Comparison of ENCODE assay signal across 8 cellular contexts in genomic region chr15:78065973-78066946, GRCh38. TPM values are rescaled to one million over a fixed set of nuclear protein-coding genes. Genes with fewer than 3 reads are reported as not detected.
DNase-seq lines count a peak whose midpoint lies in the region; ATAC-seq and TF ChIP-seq lines count a peak whose summit lies in the region.

No MANE protein-coding gene starts in this region.

- no peak overlapping the region for H3K27ac Mint-ChIP-seq in activated CD8-positive, alpha-beta T cell treated with anti-CD3 and anti-CD28 coated beads for 36 hours
- no peak overlapping the region for H3K27ac Mint-ChIP-seq in activated CD8-positive, alpha-beta T cell treated with anti-CD3 and anti-CD28 coated beads, Interleukin-2, amount 10 ng/mL, durations not matched to agents 7 days and 5 days
- peak overlapping the region in 3 of 5 experiments; percentile 3 to 81 (median 74) for H3K27ac Mint-ChIP-seq in brain

- H3K36me3 Mint-ChIP-seq in activated CD8-positive, alpha-beta T cell treated with anti-CD3 and anti-CD28 coated beads for 36 hours (ENCODE audit: low read depth): peaks cover 13% of the 10 kb centered on the region
- H3K36me3 Mint-ChIP-seq in activated CD8-positive, alpha-beta T cell treated with anti-CD3 and anti-CD28 coated beads, Interleukin-2, amount 10 ng/mL, durations not matched to agents 7 days and 5 days (ENCODE audit: low read depth): peaks cover 38% of the 10 kb centered on the region
- H3K36me3 Mint-ChIP-seq in brain: no peaks in the 10 kb centered on the region

- peak overlapping the region in 1 of 3 donors; percentile 40 for H3K4me3 ChIP-seq in skeletal muscle tissue (ENCODE audit: low read length in 3 of 3)
- no peak overlapping the region for H3K4me3 ChIP-seq in MG63

- intact Hi-C loops in activated CD8-positive, alpha-beta T cell treated with anti-CD3 and anti-CD28 coated beads for 36 hours (cut with micrococcal nuclease): no loop called here

- H3K9ac ChIP-seq in skeletal muscle tissue (ENCODE audit: low read depth in 1 of 3, low read length in 3 of 3): no peak overlapping the region

- no peaks in the 10 kb centered on the region for H3K36me3 ChIP-seq in skeletal muscle tissue (ENCODE audit: control insufficient read depth in 3 of 3, insufficient read depth in 3 of 3, low read length in 3 of 3)
- H3K36me3 ChIP-seq in MG63: peaks cover 8% of the 10 kb centered on the region

- CTCF ChIA-PET in activated CD8-positive, alpha-beta T cell treated with anti-CD3 and anti-CD28 coated beads for 36 hours (lab: Charles Lee): interaction anchor here (1.1 to 8.9 kb wide), 3 partner anchors 9 to 107 kb away, joined by 3 to 83 read pairs (median 6); no protein-coding TSS in a partner anchor
- CTCF ChIA-PET in activated CD8-positive, alpha-beta T cell treated with anti-CD3 and anti-CD28 coated beads, Interleukin-2, amount 10 ng/mL, durations not matched to agents 7 days and 5 days (lab: Charles Lee): interaction anchor here (1.2 to 15.5 kb wide), 5 partner anchors 16 to 129 kb away, joined by 3 to 305 read pairs (median 64); no protein-coding TSS in a partner anchor

- POLR2A ChIA-PET in activated CD8-positive, alpha-beta T cell treated with anti-CD3 and anti-CD28 coated beads for 36 hours (lab: Charles Lee): interaction anchor here (0.7 to 5.6 kb wide), 5 partner anchors 10 to 32 kb away, joined by 3 to 31 read pairs (median 4); no protein-coding TSS in a partner anchor
- POLR2A ChIA-PET in activated CD8-positive, alpha-beta T cell treated with anti-CD3 and anti-CD28 coated beads, Interleukin-2, amount 10 ng/mL, durations not matched to agents 7 days and 5 days (lab: Charles Lee): interaction anchor here (1.0 to 5.9 kb wide), 4 partner anchors 10 to 19 kb away, joined by 3 to 71 read pairs (median 16); no protein-coding TSS in a partner anchor

- ATAC-seq in activated CD8-positive, alpha-beta T cell treated with anti-CD3 and anti-CD28 coated beads for 36 hours: peak; percentile 14
- no peak for ATAC-seq in activated CD8-positive, alpha-beta T cell treated with anti-CD3 and anti-CD28 coated beads, Interleukin-2, amount 10 ng/mL, durations not matched to agents 7 days and 5 days
- ATAC-seq in HG03175 (IDR thresholded peaks at IDR 0.05; ENCODE audit: unreplicated experiment): peak; percentile 64

- H3K4me3 Mint-ChIP-seq in activated CD8-positive, alpha-beta T cell treated with anti-CD3 and anti-CD28 coated beads for 36 hours: no peak overlapping the region
- no peak overlapping the region for H3K4me3 Mint-ChIP-seq in activated CD8-positive, alpha-beta T cell treated with anti-CD3 and anti-CD28 coated beads, Interleukin-2, amount 10 ng/mL, durations not matched to agents 7 days and 5 days
- H3K4me3 Mint-ChIP-seq in brain: no peak overlapping the region

- no peak for DNase-seq in activated CD8-positive, alpha-beta T cell treated with anti-CD3 and anti-CD28 coated beads for 36 hours
- DNase-seq in activated CD8-positive, alpha-beta T cell treated with anti-CD3 and anti-CD28 coated beads, Interleukin-2, amount 10 ng/mL, durations not matched to agents 7 days and 5 days: no peak
- DNase-seq in NCI-H82 treated with DMSO at 0.1 percent for 48 hours (lab: John Stamatoyannopoulos, UW; ENCODE audit: unreplicated experiment) (no peak), NCI-H2196 (lab: John Stamatoyannopoulos, UW; ENCODE audit: unreplicated experiment) (no peak), MG63 (no peak)

- peaks cover 70 to 86% (median 79%) of the 10 kb centered on the region in 3 donors for H3K4me1 ChIP-seq in skeletal muscle tissue (ENCODE audit: control insufficient read depth in 3 of 3, insufficient read depth in 3 of 3, low read length in 3 of 3)

- no peak for TF ChIP-seq CTCF in activated CD8-positive, alpha-beta T cell treated with anti-CD3 and anti-CD28 coated beads for 36 hours (IDR thresholded peaks at IDR 0.05)
- TF ChIP-seq CTCF in brain (conservative IDR thresholded peaks at IDR 0.05): no peak

- peaks cover 10% of the 10 kb centered on the region for H3K4me1 Mint-ChIP-seq in activated CD8-positive, alpha-beta T cell treated with anti-CD3 and anti-CD28 coated beads for 36 hours (ENCODE audit: low read depth)
- H3K4me1 Mint-ChIP-seq in activated CD8-positive, alpha-beta T cell treated with anti-CD3 and anti-CD28 coated beads, Interleukin-2, amount 10 ng/mL, durations not matched to agents 7 days and 5 days (ENCODE audit: low read depth): peaks cover 11% of the 10 kb centered on the region
- H3K4me1 Mint-ChIP-seq in brain: peaks cover 18% of the 10 kb centered on the region

- no peaks in the 10 kb centered on the region for H3K9me3 Mint-ChIP-seq in activated CD8-positive, alpha-beta T cell treated with anti-CD3 and anti-CD28 coated beads for 36 hours
- no peaks in the 10 kb centered on the region for H3K9me3 Mint-ChIP-seq in activated CD8-positive, alpha-beta T cell treated with anti-CD3 and anti-CD28 coated beads, Interleukin-2, amount 10 ng/mL, durations not matched to agents 7 days and 5 days (ENCODE audit: insufficient read depth)
- H3K9me3 Mint-ChIP-seq in brain: no peaks in the 10 kb centered on the region

- H3K9me3 ChIP-seq in skeletal muscle tissue (ENCODE audit: control insufficient read depth in 3 of 3, low read length in 3 of 3): no peaks in the 10 kb centered on the region
- peaks cover 9% of the 10 kb centered on the region for H3K9me3 ChIP-seq in MG63

- H3K27me3 ChIP-seq in skeletal muscle tissue (ENCODE audit: control insufficient read depth in 3 of 3, insufficient read depth in 3 of 3, low read length in 3 of 3): no peaks in the 10 kb centered on the region
- H3K27me3 ChIP-seq in MG63: no peaks in the 10 kb centered on the region

- H3K27ac ChIP-seq in skeletal muscle tissue (ENCODE audit: low read depth, low read length): peak overlapping the region; percentile 78

- no peaks in the 10 kb centered on the region for H3K27me3 Mint-ChIP-seq in activated CD8-positive, alpha-beta T cell treated with anti-CD3 and anti-CD28 coated beads for 36 hours
- H3K27me3 Mint-ChIP-seq in activated CD8-positive, alpha-beta T cell treated with anti-CD3 and anti-CD28 coated beads, Interleukin-2, amount 10 ng/mL, durations not matched to agents 7 days and 5 days (ENCODE audit: low read depth): no peaks in the 10 kb centered on the region
- no peaks in the 10 kb centered on the region for H3K27me3 Mint-ChIP-seq in brain

RNA-seq across cellular contexts. Expression of gene TBC1D2B, which starts 11.3 kb away (rescaled TPM):
- total RNA-seq in activated CD8-positive, alpha-beta T cell treated with anti-CD3 and anti-CD28 coated beads for 36 hours: 10 to 100 TPM; 62.9 to 65.7 TPM
- 100 to 1,000 TPM; 109 to 119 TPM for total RNA-seq in activated CD8-positive, alpha-beta T cell treated with anti-CD3 and anti-CD28 coated beads, Interleukin-2, amount 10 ng/mL, durations not matched to agents 7 days and 5 days
- polyA plus RNA-seq in brain (ENCODE audit: insufficient read depth, low read depth, low replicate concordance): 14.2 TPM
- total RNA-seq in skeletal muscle tissue: 30.3 TPM
- total RNA-seq in MG63 (2014; rRNA removed; shearing (Covaris generic); ENCODE audit: low replicate concordance): 30.6 and 31.4 TPM in 2 replicates

RNA-seq across cellular contexts. Expression of gene SH2D7, which starts 26.1 kb away (rescaled TPM):
- not detected for total RNA-seq in activated CD8-positive, alpha-beta T cell treated with anti-CD3 and anti-CD28 coated beads for 36 hours
- under 1 TPM; 0.29 to 0.31 TPM for total RNA-seq in activated CD8-positive, alpha-beta T cell treated with anti-CD3 and anti-CD28 coated beads, Interleukin-2, amount 10 ng/mL, durations not matched to agents 7 days and 5 days
- not detected for polyA plus RNA-seq in brain (ENCODE audit: insufficient read depth, low read depth, low replicate concordance)
- total RNA-seq in skeletal muscle tissue: not detected
- not detected in 2 replicates for total RNA-seq in MG63 (2014; rRNA removed; shearing (Covaris generic); ENCODE audit: low replicate concordance)

Comparison
In these comparisons a context has a peak if more than half of its experiments do, and no peak if none do; other contexts are left out.
1. H3K27ac Mint-ChIP-seq: peak in brain (3 of 5); none in activated CD8-positive, alpha-beta T cell treated with anti-CD3 and anti-CD28 coated beads for 36 hours (single experiment) and activated CD8-positive, alpha-beta T cell treated with anti-CD3 and anti-CD28 coated beads, Interleukin-2, amount 10 ng/mL, durations not matched to agents 7 days and 5 days (single experiment).